ENCODE assay signal across 12 cellular contexts in the genomic region with DNA sequence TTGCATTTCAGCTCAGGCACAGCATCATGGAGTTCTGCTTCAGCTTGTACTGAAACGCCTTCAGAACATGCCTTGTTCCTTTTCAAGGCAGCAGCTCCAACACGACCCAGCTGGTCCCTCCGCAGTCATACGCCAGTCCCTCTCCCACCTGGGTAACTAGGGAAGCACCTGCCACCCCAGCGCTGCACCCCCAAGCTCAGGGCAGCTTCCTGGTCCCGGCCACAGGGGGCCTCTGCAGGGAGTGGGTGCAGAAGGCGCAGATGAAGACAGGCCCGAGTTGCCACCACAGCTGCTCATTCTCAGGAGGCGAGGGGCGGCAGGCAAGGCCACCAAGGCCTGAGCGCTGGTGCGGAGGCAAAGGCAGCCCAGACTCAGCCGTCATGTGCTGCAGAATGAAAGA. TPM values are rescaled to one million over a fixed set of nuclear protein-coding genes. Genes with fewer than 3 reads are reported as not detected.
DNase-seq lines count a peak whose midpoint lies in the region; ATAC-seq, FAIRE-seq and TF ChIP-seq lines count a peak whose summit lies in the region.
"Had no signal": no experiment of that assay in that cellular context is flagged by ENCODE, and none has a peak within 500 bp of the region (broad histone marks: within the 10 kb centered on the region; RNA-seq: fewer than 3 reads in every experiment).

No MANE protein-coding gene starts in this region.

- no peaks in the 10 kb centered on the region for H4K20me1 ChIP-seq in KMS-11 (ENCODE audit: insufficient read depth)

- intact Hi-C loops in natural killer cell (cut with micrococcal nuclease) = loop anchor here (10.0 kb wide), 1 partner anchor 80 kb away; no protein-coding TSS in a partner anchor

- H3K36me3 Mint-ChIP-seq in natural killer cell = no peaks in the 10 kb centered on the region

- no peak for FAIRE-seq in small intestine (lab: Jason Lieb, UNC)

- peaks cover 39% of the 10 kb centered on the region for H3K79me2 ChIP-seq in KMS-11 (ENCODE audit: insufficient read depth, low read depth)

- H3K9me3 ChIP-seq in AG04450 (ENCODE audit: control insufficient read depth, insufficient read depth, low read length) = no peaks in the 10 kb centered on the region; the same call in 1 of the 2 replicates
- no peaks in the 10 kb centered on the region for H3K9me3 ChIP-seq in small intestine (ENCODE audit: control insufficient read depth, low read depth)

- H3K27ac ChIP-seq in AG04450 (ENCODE audit: low read depth, low read length) = peak overlapping the region; percentile 81
- H3K27ac ChIP-seq in KMS-11 = peak overlapping the region; percentile 100
- peak overlapping the region; percentile 47 for H3K27ac ChIP-seq in cingulate gyrus (ENCODE audit: low read depth, low read length)
- peak overlapping the region in 1 of 2 donors; percentile 29 for H3K27ac ChIP-seq in small intestine (ENCODE audit: low read depth in 1 of 2, low read length in 1 of 2)

- H3K4me2 ChIP-seq in KMS-11 = peak overlapping the region; percentile 78

- POLR2A ChIA-PET in AG04450 (lab: Yijun Ruan, JAX) = interaction anchor here (5.0 to 7.9 kb wide), 2 partner anchors 11 to 22 kb away, joined by 63 to 75 read pairs; a partner anchor contains a TSS

- H3K9me3 Mint-ChIP-seq in natural killer cell = no peaks in the 10 kb centered on the region

- peak in 1 of 3 donors; percentile 4 for ATAC-seq in natural killer cell
- ATAC-seq: activated CD4-positive, CD25-positive, alpha-beta regulatory T cell treated with anti-CD3 and anti-CD28 coated beads, Interleukin-2, amount 50 U/mL, for 24 hours had no signal

- no peak overlapping the region for H2AFZ ChIP-seq in KMS-11 (ENCODE audit: low read depth)

- no peaks in the 10 kb centered on the region for H3K27me3 Mint-ChIP-seq in natural killer cell (ENCODE audit: low read depth in 2 of 2)

- no peak for DNase-seq in AG04450 (ENCODE audit: low read depth, low spot score)
- no peak for DNase-seq in natural killer cell
- DNase-seq in NCI-H748 treated with DMSO at 0.1 percent for 48 hours (lab: John Stamatoyannopoulos, UW) = no peak
- no peak for DNase-seq in NCI-H1048 (lab: John Stamatoyannopoulos, UW)
- DNase-seq in small intestine = no peak
- no peak for DNase-seq in NCI-H2196 (lab: John Stamatoyannopoulos, UW; ENCODE audit: unreplicated experiment)
- DNase-seq: C1 segment of cervical spinal cord, foreskin fibroblast, NCI-H2081 treated with DMSO at 0.1 percent for 48 hours had no signal

- peak overlapping the region; percentile 88 to 99 for H3K27ac Mint-ChIP-seq in natural killer cell

- peaks cover 65% of the 10 kb centered on the region for H3K4me1 ChIP-seq in KMS-11 (ENCODE audit: low read depth, poor library complexity, severe bottlenecking)
- peaks cover 3 to 19% of the 10 kb centered on the region in 2 donors for H3K4me1 ChIP-seq in small intestine (ENCODE audit: control insufficient read depth in 2 of 2, insufficient read depth in 1 of 2, low read depth in 1 of 2, low read length in 1 of 2)

- peak overlapping the region; percentile 78; the same call in 1 of the 2 replicates for H3K9ac ChIP-seq in KMS-11

- no peak overlapping the region for H3K4me3 ChIP-seq in AG04450 (ENCODE audit: low read depth, low read length)
- no peak overlapping the region for H3K4me3 ChIP-seq in KMS-11 (IDR thresholded peaks at IDR 0.05; ENCODE audit: insufficient read depth, low read depth, low read length)
- no peak overlapping the region for H3K4me3 ChIP-seq in small intestine (ENCODE audit: low read depth in 1 of 2, low read length in 2 of 2)

- CTCF ChIA-PET in AG04450 (lab: Charles Lee) = interaction anchor here (1.0 kb wide), 1 partner anchor 308 kb away, joined by 3 read pairs; no protein-coding TSS in a partner anchor

- no peak for TF ChIP-seq CTCF in AG04450 (IDR thresholded peaks at IDR 0.05; ENCODE audit: low read depth, low read length)
- TF ChIP-seq CTCF in KMS-11 (conservative IDR thresholded peaks at IDR 0.05; ENCODE audit: low read depth, low read length) = no peak
- TF ChIP-seq CTCF in natural killer cell (IDR thresholded peaks at IDR 0.05) = no peak

- WGBS in small intestine, 3 donors = 65 to 87% (median 72%) methylated on average over 13 of the region's 13 CpGs

- H3K4me3 Mint-ChIP-seq in natural killer cell = peak overlapping the region; percentile 58

- H3K36me3 ChIP-seq in KMS-11 (ENCODE audit: insufficient read depth) (no peaks in the 10 kb centered on the region), small intestine (ENCODE audit: control insufficient read depth in 2 of 2, insufficient read depth in 2 of 2, low read length in 2 of 2) (peaks cover 15 to 29% of the 10 kb centered on the region in 2 donors)

- H3K4me1 Mint-ChIP-seq in natural killer cell = peaks cover 78 to 87% of the 10 kb centered on the region in 2 donors

- H3K27me3 ChIP-seq in AG04450 (ENCODE audit: control insufficient read depth, insufficient read depth, low read length) (no peaks in the 10 kb centered on the region), KMS-11 (ENCODE audit: insufficient read depth, low read depth) (no peaks in the 10 kb centered on the region), small intestine (ENCODE audit: control insufficient read depth in 2 of 2, insufficient read depth in 2 of 2, low read length in 2 of 2) (no peaks in the 10 kb centered on the region)

RNA-seq across cellular contexts. Expression of a gene that starts 21.8 kb away (rescaled TPM):
- 722 and 735 TPM in 2 replicates for polyA plus RNA-seq in AG04450 (2011; rRNA removed)
- polyA minus RNA-seq in AG04450 (2011; rRNA and poly(A)+ RNA removed) = 648 and 799 TPM in 2 replicates
- total RNA-seq in natural killer cell = 100 to 1,000 TPM; 411 to 477 (median 468) TPM
- 100 to 1,000 TPM; 154 to 196 (median 176) TPM for polyA plus RNA-seq in small intestine
